In the genomic region with DNA sequence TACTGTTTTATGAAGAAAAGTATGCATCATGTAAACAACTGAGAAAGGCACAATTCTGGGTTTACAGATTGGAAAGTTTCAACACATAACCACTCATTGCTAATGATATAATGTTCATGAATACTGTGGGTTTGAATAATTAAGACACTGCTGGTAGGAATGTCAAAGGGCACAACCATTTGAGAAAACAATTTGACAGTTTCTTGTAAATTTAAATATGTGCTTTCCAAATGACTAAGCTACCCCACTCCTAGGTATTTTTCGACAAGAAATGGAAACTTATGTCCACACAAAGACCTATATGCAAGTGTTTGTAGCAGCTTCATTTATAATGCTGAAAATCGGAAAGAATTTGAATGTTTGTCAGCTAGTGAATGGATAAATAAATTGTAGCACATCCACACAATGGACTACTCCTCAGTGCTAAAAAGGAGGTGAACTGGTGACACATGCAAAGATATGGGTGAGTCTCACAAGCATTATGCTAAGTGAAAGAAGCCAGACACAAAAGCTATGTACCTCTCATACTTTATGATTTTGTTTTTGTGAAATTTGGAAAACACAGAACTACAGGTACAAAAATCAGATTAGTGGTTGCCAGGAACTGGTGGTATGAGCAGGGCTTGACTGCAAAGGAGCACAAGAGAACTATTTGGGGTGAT, we compare ENCODE assay signal across 16 cellular contexts.
"Had no signal": no experiment of that assay in that cellular context is flagged by ENCODE, and none has a peak within 500 bp of the region (broad histone marks: within the 10 kb centered on the region; RNA-seq: fewer than 3 reads in every experiment).

No MANE protein-coding gene starts in this region.

- ATAC-seq: sciatic nerve had no signal

- H3K4me3 Mint-ChIP-seq: activated naive CD8-positive, alpha-beta T cell treated with anti-CD3 and anti-CD28 coated beads, Interleukin-2, amount 10 ng/mL, durations not matched to agents 7 days and 5 days; central memory CD8-positive, alpha-beta T cell; naive B cell; neural progenitor cell had no signal

- FAIRE-seq: TTC549, urothelium cell line had no signal

- H3K9me3 Mint-ChIP-seq: central memory CD8-positive, alpha-beta T cell had no signal

- DNase-seq: activated CD4-positive, alpha-beta T cell treated with anti-CD3 and anti-CD28 coated beads, Interleukin-2, amount 50 U/mL, for 4 hours; activated CD4-positive, CD25-positive, alpha-beta regulatory T cell; activated CD8-positive, alpha-beta memory T cell treated with anti-CD3 and anti-CD28 coated beads, Interleukin-2, amount 50 U/mL, for 48 hours; activated gamma-delta T cell; activated naive CD8-positive, alpha-beta T cell treated with anti-CD3 and anti-CD28 coated beads, Interleukin-2, amount 10 ng/mL, durations not matched to agents 7 days and 5 days; anterior cingulate cortex; effector CD4-positive, alpha-beta T cell; left ventricle myocardium inferior; naive B cell; ovary; tibial artery had no signal

- H3K4me1 Mint-ChIP-seq: activated naive CD8-positive, alpha-beta T cell treated with anti-CD3 and anti-CD28 coated beads, Interleukin-2, amount 10 ng/mL, durations not matched to agents 7 days and 5 days; central memory CD8-positive, alpha-beta T cell; neural progenitor cell had no signal

- H3K36me3 Mint-ChIP-seq: activated naive CD8-positive, alpha-beta T cell treated with anti-CD3 and anti-CD28 coated beads, Interleukin-2, amount 10 ng/mL, durations not matched to agents 7 days and 5 days; neural progenitor cell had no signal

- H3K27ac Mint-ChIP-seq: activated naive CD8-positive, alpha-beta T cell treated with anti-CD3 and anti-CD28 coated beads, Interleukin-2, amount 10 ng/mL, durations not matched to agents 7 days and 5 days; naive B cell; neural progenitor cell had no signal
